ENCODE assay signal across 18 cellular contexts in genomic region chr3:47398218-47398617, GRCh38. TPM values are rescaled to one million over a fixed set of nuclear protein-coding genes. Genes with fewer than 3 reads are reported as not detected.
DNase-seq lines count a peak whose midpoint lies in the region; ATAC-seq and TF ChIP-seq lines count a peak whose summit lies in the region.
"Had no signal": no experiment of that assay in that cellular context is flagged by ENCODE, and none has a peak within 500 bp of the region (broad histone marks: within the 10 kb centered on the region; RNA-seq: fewer than 3 reads in every experiment).

No MANE protein-coding gene starts in this region.

- H3K27ac Mint-ChIP-seq in H9 = peak overlapping the region in 2 of 3 experiments; percentile 64 to 91; a peak in 2 of 7 replicates
- H3K27ac Mint-ChIP-seq in HFFc6 = no peak overlapping the region; the same call in 1 of the 2 replicates

- H2BK12ac ChIP-seq in H9 (ENCODE audit: insufficient read length, low read depth, low read length) = no peak overlapping the region

- no peak overlapping the region for H2AFZ ChIP-seq in H9 (ENCODE audit: low read length)
- H2AFZ ChIP-seq: PC-9 had no signal

- no peak overlapping the region for H3K4me2 ChIP-seq in H9 (ENCODE audit: insufficient read depth, insufficient read length, low read length)
- H3K4me2 ChIP-seq: PC-9 had no signal

- no peak overlapping the region for H3K9ac ChIP-seq in H9 (ENCODE audit: extremely low read depth, insufficient read length, low read length)

- H2BK20ac ChIP-seq in H9 (ENCODE audit: low read depth, low read length, poor library complexity, severe bottlenecking) = no peak overlapping the region

- H3K23ac ChIP-seq in H9 (ENCODE audit: insufficient read length, low read depth, low read length) = no peak overlapping the region

- H4K20me1 ChIP-seq in H9 (ENCODE audit: control insufficient read depth, insufficient read depth, insufficient read length) = no peaks in the 10 kb centered on the region

- intact Hi-C loops in ascending aorta (cut with DNase I) = no loop called here

- no peak overlapping the region for H3K4ac ChIP-seq in H9 (ENCODE audit: low read depth, low read length)

- no CpG with 5 or more reads among the region's 7 CpGs for WGBS in H9 (ENCODE audit: extremely low coverage, insufficient read length, low lambda C conversion rate)

- peaks cover 3% of the 10 kb centered on the region; the same call in 1 of the 2 replicates for H3K4me1 ChIP-seq in H9 (ENCODE audit: insufficient read depth, low read length)
- peaks cover 5 to 14% of the 10 kb centered on the region in 2 donors for H3K4me1 ChIP-seq in ascending aorta
- H3K4me1 ChIP-seq in thoracic aorta (ENCODE audit: control insufficient read depth in 1 of 2, low read depth in 2 of 2) = peaks cover 19 to 40% of the 10 kb centered on the region in 2 donors
- H3K4me1 ChIP-seq: HAP-1 had no signal

- H3K9me3 Mint-ChIP-seq in H9 = no peaks in the 10 kb centered on the region
- H3K9me3 Mint-ChIP-seq in HFFc6 = no peaks in the 10 kb centered on the region
- H3K9me3 Mint-ChIP-seq: CD4-positive, alpha-beta memory T cell had no signal

- H3K27ac ChIP-seq in H9 (ENCODE audit: insufficient read length, low read depth, low read length) (no peak overlapping the region), ascending aorta (peak overlapping the region; percentile 31 to 60), thoracic aorta (peak overlapping the region; percentile 45 to 58)
- H3K27ac ChIP-seq: HL-60, PC-9 had no signal

- H4K91ac ChIP-seq in H9 (ENCODE audit: insufficient read length, low read depth, low read length) = no peak overlapping the region

- DNase-seq in H9 (no peak), ascending aorta (ENCODE audit: low spot score in 2 of 2) (no peak), fibroblast of peridontal ligament (ENCODE audit: extremely low read depth) (peak; percentile 86), thoracic aorta (ENCODE audit: low spot score) (no peak), HFFc6 (no peak), NCI-H510A treated with DMSO at 0.1 percent for 48 hours (lab: John Stamatoyannopoulos, UW) (no peak), UCSD-AML1 (lab: John Stamatoyannopoulos, UW; ENCODE audit: unreplicated experiment) (no peak)
- DNase-seq: ACHN; Calu3; CD4-positive, alpha-beta memory T cell; NCI-H1417 treated with DMSO at 0.1 percent for 48 hours; NCI-H2029 treated with DMSO at 0.1 percent for 48 hours; NCI-H2171 treated with DMSO at 0.1 percent for 48 hours; NCI-H82; PC-9 had no signal

- H3K36me3 ChIP-seq in ascending aorta = peaks cover 7 to 13% of the 10 kb centered on the region in 2 donors
- H3K36me3 ChIP-seq in thoracic aorta = peaks cover 3% of the 10 kb centered on the region

- no peak overlapping the region for H3T11ph ChIP-seq in H9 (ENCODE audit: low read length)

- H3K4me1 Mint-ChIP-seq in H9 (peaks cover 11% of the 10 kb centered on the region in 2 experiments), HFFc6 (ENCODE audit: low read depth) (peaks cover 52% of the 10 kb centered on the region)

- H2BK120ac ChIP-seq in H9 (ENCODE audit: low read depth, low read length, poor library complexity, severe bottlenecking) = no peak overlapping the region

- no peak overlapping the region for H2AK5ac ChIP-seq in H9 (ENCODE audit: insufficient read length, low read length)

- no peak overlapping the region for H3K14ac ChIP-seq in H9 (ENCODE audit: insufficient read depth, low read length)

- H3K27me3 Mint-ChIP-seq in H9 (ENCODE audit: low read depth) (no peaks in the 10 kb centered on the region), HFFc6 (ENCODE audit: insufficient read depth) (peaks cover 2% of the 10 kb centered on the region; the same call in 1 of the 2 replicates)
- H3K27me3 Mint-ChIP-seq: CD4-positive, alpha-beta memory T cell had no signal

- no peak for ATAC-seq in thoracic aorta (ENCODE audit: insufficient number of reproducible peaks, low FRiP score, low read depth)
- ATAC-seq: K562 had no signal

- H3K36me3 Mint-ChIP-seq in H9 (ENCODE audit: insufficient read depth in 1 of 3, low read depth in 3 of 3) = peaks cover 6 to 23% (median 16%) of the 10 kb centered on the region in 3 experiments; a peak in 6 of 7 replicates
- peaks cover 6% of the 10 kb centered on the region; the same call in 1 of the 2 replicates for H3K36me3 Mint-ChIP-seq in HFFc6 (ENCODE audit: low read depth)

- H3K9me3 ChIP-seq in H9 (ENCODE audit: control insufficient read depth, low read depth, low read length) (no peaks in the 10 kb centered on the region), ascending aorta (no peaks in the 10 kb centered on the region), thoracic aorta (no peaks in the 10 kb centered on the region)
- H3K9me3 ChIP-seq: HAP-1 had no signal

- H3K79me2 ChIP-seq in H9 (ENCODE audit: insufficient read depth, low read length) = no peaks in the 10 kb centered on the region; the same call in 1 of the 2 replicates

- no peak overlapping the region for H3K18ac ChIP-seq in H9 (ENCODE audit: insufficient read length, low read depth, low read length)

- no peak overlapping the region for H3K4me3 ChIP-seq in ascending aorta
- no peak overlapping the region for H3K4me3 ChIP-seq in thoracic aorta
- H3K4me3 ChIP-seq: HAP-1, K562, PC-9 had no signal

- no peaks in the 10 kb centered on the region for H3K23me2 ChIP-seq in H9 (ENCODE audit: insufficient read length, low read depth, low read length, poor library complexity, severe bottlenecking)

- no peak overlapping the region for H2BK15ac ChIP-seq in H9 (ENCODE audit: low read depth, low read length)

- TF ChIP-seq CTCF in H9 (conservative IDR thresholded peaks at IDR 0.05) = no peak
- TF ChIP-seq CTCF in ascending aorta (IDR thresholded peaks at IDR 0.05) = no peak
- no peak for TF ChIP-seq CTCF in thoracic aorta (IDR thresholded peaks at IDR 0.05)
- no peak for TF ChIP-seq CTCF in HFFc6 (IDR thresholded peaks at IDR 0.05)

- no peak overlapping the region for H4K5ac ChIP-seq in H9 (ENCODE audit: insufficient read length, low read depth, low read length)

- H3K4me3 Mint-ChIP-seq in H9 (no peak overlapping the region), HFFc6 (no peak overlapping the region)
- H3K4me3 Mint-ChIP-seq: CD4-positive, alpha-beta memory T cell had no signal

- H3K27me3 ChIP-seq in H9 (ENCODE audit: insufficient read depth, low read length) (no peaks in the 10 kb centered on the region), ascending aorta (no peaks in the 10 kb centered on the region), thoracic aorta (replicated peaks; ENCODE audit: insufficient read depth) (no peaks in the 10 kb centered on the region)

- H3K56ac ChIP-seq in H9 (ENCODE audit: insufficient read length, low read depth, low read length) = no peak overlapping the region

- H2BK5ac ChIP-seq in H9 (ENCODE audit: insufficient read length, low read length) = no peak overlapping the region

- no peaks in the 10 kb centered on the region for H3K79me1 ChIP-seq in H9 (ENCODE audit: insufficient read depth, low read depth, low read length, poor library complexity, severe bottlenecking)

- no peak overlapping the region for H4K8ac ChIP-seq in H9 (replicated peaks; ENCODE audit: insufficient read length, low read depth, low read length)

RNA-seq across cellular contexts. Expression of gene PTPN23, which starts 17.4 kb away (rescaled TPM):
- 38.0 and 42.2 TPM in 2 replicates for total RNA-seq in H9 (2021)
- 35.2 TPM for total RNA-seq in ascending aorta
- total RNA-seq in thoracic aorta = 10 to 100 TPM; 32.2 to 50.4 TPM
- 10 to 100 TPM; 43.1 to 50.0 (median 48.6) TPM for total RNA-seq in HFFc6 (2021; fragmentation: NEBNext Ultra II Directional; extraction: Animal tissue kit (Norgen Biotek cat#: 25700))
